In genomic region chr7:82605247-82605864, GRCh38 we compare ENCODE assay signal across 9 cellular contexts.
DNase-seq lines count a peak whose midpoint lies in the region; FAIRE-seq and TF ChIP-seq lines count a peak whose summit lies in the region.
"Had no signal": no experiment of that assay in that cellular context is flagged by ENCODE, and none has a peak within 500 bp of the region (broad histone marks: within the 10 kb centered on the region; RNA-seq: fewer than 3 reads in every experiment).

No MANE protein-coding gene starts in this region.

- DNase-seq in A673 (ENCODE audit: low spot score) (peak; percentile 74), GM12865 (ENCODE audit: low read depth) (peak; percentile 48), HTR-8/SVneo (ENCODE audit: insufficient read length, low spot score) (peak; percentile 14), NOMO-1 treated with DMSO at 0.1 percent for 48 hours (lab: John Stamatoyannopoulos, UW; ENCODE audit: unreplicated experiment) (peak; percentile 77), colonic mucosa (no peak), myocyte (ENCODE audit: low read depth) (peak; percentile 64), OCI-M2 (lab: John Stamatoyannopoulos, UW; ENCODE audit: unreplicated experiment) (no peak)
- DNase-seq in stimulated activated CD4-positive, alpha-beta T cell treated with anti-CD3 and anti-CD28 coated beads, Interleukin-4, amount 100 ng/mL, for 1 hour, result no peak

- intact Hi-C loops in A673 (cut with micrococcal nuclease; ENCODE audit: unreplicated experiment) (loop anchor here (1.0 to 2.0 kb wide), 4 partner anchors 121 to 560 kb away; no protein-coding TSS in a partner anchor), colonic mucosa (cut with DNase I) (loop anchor here (10.0 kb wide), 2 partner anchors 119 to 561 kb away; no protein-coding TSS in a partner anchor)

- H3K4me1 ChIP-seq in A673 (ENCODE audit: insufficient read depth, low read length, poor library complexity, severe bottlenecking), result peaks cover 4% of the 10 kb centered on the region
- H3K4me1 ChIP-seq in colonic mucosa, result no peaks in the 10 kb centered on the region

- H3K36me3 ChIP-seq in A673 (ENCODE audit: insufficient read depth, low read length, poor library complexity, severe bottlenecking) (no peaks in the 10 kb centered on the region), colonic mucosa (no peaks in the 10 kb centered on the region)

- POLR2A ChIA-PET in A673 (lab: Charles Lee; ENCODE audit: low non-redundant PET), result no interaction called here

- H3K27me3 ChIP-seq in A673 (replicated peaks; ENCODE audit: insufficient read depth, low read depth, low read length, poor library complexity) (no peaks in the 10 kb centered on the region), colonic mucosa (no peaks in the 10 kb centered on the region)

- no peak for FAIRE-seq in HTR-8/SVneo (lab: Jason Lieb, UNC)
- FAIRE-seq: colon had no signal

- H3K4me3 ChIP-seq in A673 (ENCODE audit: low read depth, low read length, poor library complexity, severe bottlenecking) (no peak overlapping the region), GM12865 (ENCODE audit: low read depth, low read length) (no peak overlapping the region), colonic mucosa (no peak overlapping the region)

- no peak overlapping the region for H3K9ac ChIP-seq in colonic mucosa (ENCODE audit: low read depth in 2 of 2, low read length in 2 of 2)

- no peaks in the 10 kb centered on the region for H3K9me3 ChIP-seq in A673 (ENCODE audit: low read depth, low read length, poor library complexity, severe bottlenecking)
- H3K9me3 ChIP-seq in colonic mucosa, result no peaks in the 10 kb centered on the region

- no peak overlapping the region for H3K27ac ChIP-seq in A673 (ENCODE audit: low read depth, low read length, poor library complexity, severe bottlenecking)
- no peak overlapping the region for H3K27ac ChIP-seq in colonic mucosa

- no TSS peak for BruUV-seq in A673 (replicated peaks; lab: Mats Ljungman, UMichigan)

- TF ChIP-seq CTCF in A673 (conservative IDR thresholded peaks at IDR 0.05; ENCODE audit: low read depth, low read length) (peak; percentile 84), GM12865 (IDR thresholded peaks at IDR 0.05; ENCODE audit: insufficient read depth, low read depth, low read length, missing control alignments) (peak; percentile 60), colonic mucosa (IDR thresholded peaks at IDR 0.05) (peak; percentile 59)

- CTCF ChIA-PET in A673 (lab: Charles Lee), result interaction anchor here (0.7 kb wide), 1 partner anchor 369 kb away, joined by 3 read pairs; no protein-coding TSS in a partner anchor

Comparison
In these comparisons a context has a peak if more than half of its experiments do, and no peak if none do; other contexts are left out.
1. DNase-seq: peak in A673 (single experiment), GM12865 (single experiment), HTR-8/SVneo (single experiment), NOMO-1 treated with DMSO at 0.1 percent for 48 hours (single experiment) and myocyte (single experiment); none in colonic mucosa (single experiment), OCI-M2 (single experiment) and stimulated activated CD4-positive, alpha-beta T cell treated with anti-CD3 and anti-CD28 coated beads, Interleukin-4, amount 100 ng/mL, for 1 hour (single experiment).
2. Peak in every context shown above with its lines, with median percentiles within 50 percentile points of each other: CTCF ChIP-seq.